ENCODE assay signal across 38 cellular contexts in genomic region chr7:154911862-154912261, GRCh38.
"Had no signal": no experiment of that assay in that cellular context is flagged by ENCODE, and none has a peak within 500 bp of the region (broad histone marks: within the 10 kb centered on the region; RNA-seq: fewer than 3 reads in every experiment).

No MANE protein-coding gene starts in this region.

- H3K36me3 ChIP-seq: breast epithelium, SJCRH30, WERI-Rb-1 had no signal

- DNase-seq: activated CD4-positive, alpha-beta memory T cell treated with anti-CD3 and anti-CD28 coated beads, Interleukin-2, amount 10 ng/mL, durations not matched to agents 7 days and 5 days; activated CD4-positive, alpha-beta T cell treated with anti-CD3 and anti-CD28 coated beads for 1 hour; activated CD4-positive, alpha-beta T cell treated with anti-CD3 and anti-CD28 coated beads for 48 hours; activated CD4-positive, CD25-positive, alpha-beta regulatory T cell; activated CD8-positive, alpha-beta memory T cell treated with anti-CD3 and anti-CD28 coated beads for 24 hours; activated CD8-positive, alpha-beta memory T cell treated with anti-CD3 and anti-CD28 coated beads, Interleukin-2, amount 10 ng/mL, durations not matched to agents 7 days and 5 days; activated CD8-positive, alpha-beta memory T cell treated with anti-CD3 and anti-CD28 coated beads, Interleukin-2, amount 50 U/mL, for 48 hours; activated effector memory CD4-positive, alpha-beta T cell treated with Interleukin-2 at 50 U/mL for 16 hours; activated naive CD4-positive, alpha-beta T cell; activated naive CD4-positive, alpha-beta T cell treated with anti-CD3 and anti-CD28 coated beads, Interleukin-2, amount 50 U/mL, for 16 hours; activated naive CD8-positive, alpha-beta T cell treated with anti-CD3 and anti-CD28 coated beads for 36 hours; activated T-cell treated with anti-CD3 and anti-CD28 coated beads, Interleukin-2, amount 50 U/mL, for 48 hours; amniotic stem cell; aorta; caudate nucleus; cerebellar nuclear complex; MM.1S; MV-4-11; NCI-H1092; NCI-H1436 treated with DMSO at 0.1 percent for 48 hours; NCI-H1694 treated with DMSO at 0.1 percent for 48 hours; NCI-H2029; NCI-H2171 treated with DMSO at 0.1 percent for 48 hours; NCI-H2227 treated with DMSO at 0.1 percent for 48 hours; NCI-H446; NCI-H510A treated with DMSO at 0.1 percent for 48 hours; NCI-H526 treated with DMSO at 0.1 percent for 48 hours; NCI-H774; SHP77; SJCRH30; SW 1271; T-helper 1 cell; T-helper 2 cell; T-helper 9 cell; WERI-Rb-1 had no signal

- H3K27me3 ChIP-seq: SJCRH30 had no signal

- H3K4me2 ChIP-seq: KMS-11 had no signal

- ATAC-seq: activated CD8-positive, alpha-beta memory T cell treated with anti-CD3 and anti-CD28 coated beads, Interleukin-2, amount 10 ng/mL, durations not matched to agents 7 days and 5 days; Panc1 had no signal

- H3K9me3 ChIP-seq: SJCRH30 had no signal

- H3K4me1 ChIP-seq: breast epithelium had no signal

- H3K27ac ChIP-seq: breast epithelium, KMS-11, SJCRH30, WERI-Rb-1 had no signal

- H3K9ac ChIP-seq: KMS-11 had no signal

- H3K4me3 ChIP-seq: breast epithelium, SJCRH30 had no signal
